Comparison of ENCODE assay signal across 30 cellular contexts in the genomic region with DNA sequence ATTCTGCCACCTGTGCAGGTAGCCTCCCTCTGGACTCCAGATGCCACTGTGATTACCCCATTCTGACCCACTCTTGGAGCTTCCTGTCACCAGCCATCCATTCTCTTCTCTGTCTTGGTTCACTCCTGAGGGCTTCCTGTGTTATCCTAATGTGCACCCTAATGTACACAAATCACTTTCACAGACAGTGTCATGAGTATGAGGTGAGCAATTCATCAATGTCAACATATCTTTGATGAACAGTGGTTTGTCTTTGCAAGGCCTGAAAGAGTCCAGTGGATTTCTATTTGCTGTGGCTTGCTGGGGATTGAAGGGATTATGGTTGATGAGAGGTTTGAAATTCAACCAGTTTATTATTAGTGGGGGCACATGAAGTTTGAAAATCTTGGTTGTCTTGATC.
"Had no signal": no experiment of that assay in that cellular context is flagged by ENCODE, and none has a peak within 500 bp of the region (broad histone marks: within the 10 kb centered on the region; RNA-seq: fewer than 3 reads in every experiment).

No MANE protein-coding gene starts in this region.

- FAIRE-seq: colon had no signal

- DNase-seq: activated B cell treated with CpG ODN at 0.5 μM for 24 hours; activated CD4-positive, alpha-beta T cell treated with anti-CD3 and anti-CD28 coated beads for 48 hours; activated CD4-positive, alpha-beta T cell treated with anti-CD3 and anti-CD28 coated beads, Interleukin-2, amount 50 U/mL, for 1 hour; activated CD4-positive, alpha-beta T cell treated with anti-CD3 and anti-CD28 coated beads, Interleukin-2, amount 50 U/mL, for 48 hours; activated CD8-positive, alpha-beta memory T cell treated with anti-CD3 and anti-CD28 coated beads for 24 hours; activated CD8-positive, alpha-beta T cell treated with anti-CD3 and anti-CD28 coated beads for 36 hours; activated effector memory CD4-positive, alpha-beta T cell treated with Interleukin-2 at 50 U/mL for 16 hours; activated gamma-delta T cell treated with Interleukin-2 at 50 U/mL for 16 hours; activated naive CD4-positive, alpha-beta T cell treated with anti-CD3 and anti-CD28 coated beads, Interleukin-2, amount 50 U/mL, for 16 hours; activated naive CD4-positive, alpha-beta T cell treated with Interleukin-2 at 50 U/mL for 16 hours; activated T-cell treated with anti-CD3 and anti-CD28 coated beads, Interleukin-2, amount 50 U/mL, for 4 hours; amygdala; aorta; body of pancreas; caudate nucleus; cortex of kidney; dermis blood vessel endothelial cell; effector CD4-positive, alpha-beta T cell; effector memory CD8-positive, alpha-beta T cell; erythroblast; foreskin keratinocyte; gastrocnemius medialis; glutamatergic neuron; heart left ventricle; T1000; WERI-Rb-1 had no signal

- ATAC-seq: activated CD4-positive, CD25-positive, alpha-beta regulatory T cell treated with anti-CD3 and anti-CD28 coated beads, Interleukin-2, amount 50 U/mL, for 24 hours; activated CD8-positive, alpha-beta T cell treated with anti-CD3 and anti-CD28 coated beads for 36 hours; activated T-cell treated with anti-CD3 and anti-CD28 coated beads, Interleukin-2, amount 50 U/mL, for 4 hours; activated T-helper 17 cell treated with anti-CD3 and anti-CD28 coated beads, Interleukin-2, amount 50 U/mL, for 72 hours; body of pancreas; effector memory CD8-positive, alpha-beta T cell; foreskin keratinocyte; gastrocnemius medialis; heart left ventricle had no signal

- H3K9me3 ChIP-seq: body of pancreas, esophagus muscularis mucosa, gastrocnemius medialis, heart left ventricle had no signal

- H3K27me3 ChIP-seq: body of pancreas, gastrocnemius medialis, heart left ventricle had no signal

- H3K4me3 ChIP-seq: body of pancreas, esophagus muscularis mucosa, gastrocnemius medialis, heart left ventricle had no signal

- H3K36me3 ChIP-seq: esophagus muscularis mucosa, gastrocnemius medialis, heart left ventricle, WERI-Rb-1 had no signal

- H3K4me1 ChIP-seq: body of pancreas, esophagus muscularis mucosa, foreskin keratinocyte, gastrocnemius medialis, heart left ventricle had no signal

- H3K27ac ChIP-seq: body of pancreas, esophagus muscularis mucosa, foreskin keratinocyte, gastrocnemius medialis, heart left ventricle, WERI-Rb-1 had no signal
